17 cellular contexts compared by ENCODE assay signal in the genomic region with DNA sequence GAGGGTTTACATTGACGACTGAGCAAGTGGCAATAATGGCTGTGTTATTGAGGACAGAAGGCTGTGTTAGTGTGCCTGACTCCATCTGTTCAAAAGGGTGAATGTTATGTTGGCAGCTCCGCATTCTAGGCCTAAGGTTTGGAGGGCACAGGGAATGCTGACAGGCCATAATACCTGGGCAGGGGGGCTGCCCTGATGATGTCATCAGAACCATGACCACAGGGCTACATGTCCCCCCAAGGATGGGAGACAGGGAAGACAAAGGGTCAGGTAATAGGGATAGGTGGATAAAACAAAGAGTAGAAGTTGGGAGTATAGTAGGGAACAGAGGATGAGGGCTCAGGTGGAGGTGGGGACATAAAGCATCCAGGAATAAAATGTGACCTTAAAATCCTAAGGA.
"Had no signal": no experiment of that assay in that cellular context is flagged by ENCODE, and none has a peak within 500 bp of the region (broad histone marks: within the 10 kb centered on the region; RNA-seq: fewer than 3 reads in every experiment).

No MANE protein-coding gene starts in this region.

- H3K9me3 Mint-ChIP-seq: activated T-cell treated with anti-CD3 and anti-CD28 coated beads, Interleukin-2, amount 50 U/mL, for 4 hours; effector memory CD8-positive, alpha-beta T cell; nephron had no signal

- H3K27me3 Mint-ChIP-seq: effector memory CD8-positive, alpha-beta T cell had no signal

- H2AFZ ChIP-seq: hepatocyte had no signal

- H3K9me3 ChIP-seq: adrenal gland, spleen, tibial artery had no signal

- H3K27me3 ChIP-seq: adrenal gland, hepatocyte, spleen, tibial artery had no signal

- H3K4me3 Mint-ChIP-seq: effector memory CD8-positive, alpha-beta T cell had no signal

- H3K4me2 ChIP-seq: hepatocyte had no signal

- H3K4me3 ChIP-seq: adrenal gland, hepatocyte, spleen, tibial artery had no signal

- ATAC-seq: activated T-cell treated with anti-CD3 and anti-CD28 coated beads, Interleukin-2, amount 50 U/mL, for 4 hours; effector memory CD8-positive, alpha-beta T cell had no signal

- H3K27ac ChIP-seq: adrenal gland, hepatocyte had no signal

- H3K36me3 ChIP-seq: adrenal gland had no signal

- DNase-seq: activated CD4-positive, alpha-beta T cell treated with anti-CD3 and anti-CD28 coated beads, Interleukin-2, amount 50 U/mL, for 1 hour; activated CD4-positive, CD25-positive, alpha-beta regulatory T cell treated with anti-CD3 and anti-CD28 coated beads, Interleukin-2, amount 50 U/mL, for 72 hours; activated CD8-positive, alpha-beta memory T cell treated with anti-CD3 and anti-CD28 coated beads, Interleukin-2, amount 50 U/mL, for 4 hours; activated effector memory CD4-positive, alpha-beta T cell treated with Interleukin-2 at 50 U/mL for 16 hours; activated naive CD4-positive, alpha-beta T cell treated with anti-CD3 and anti-CD28 coated beads, Interleukin-2, amount 50 U/mL, for 16 hours; activated T-cell treated with anti-CD3 and anti-CD28 coated beads, Interleukin-2, amount 50 U/mL, for 4 hours; adrenal gland; effector memory CD8-positive, alpha-beta T cell; mesenchymal stem cell; nucleus accumbens; posterior cingulate gyrus; spleen; substantia nigra; T-helper 1 cell; tibial artery had no signal
